9 cellular contexts compared by ENCODE assay signal in genomic region chr3:41202075-41202833, GRCh38. TPM values are rescaled to one million over a fixed set of nuclear protein-coding genes. Genes with fewer than 3 reads are reported as not detected.
A peak's percentile ranks its signal among the peaks of the same experiment; 100 is the strongest.
DNase-seq lines count a peak whose midpoint lies in the region; ATAC-seq, FAIRE-seq and TF ChIP-seq lines count a peak whose summit lies in the region.
"Had no signal": no experiment of that assay in that cellular context is flagged by ENCODE, and none has a peak within 500 bp of the region (broad histone marks: within the 10 kb centered on the region; RNA-seq: fewer than 3 reads in every experiment).

No MANE protein-coding gene starts in this region.

- H3K27ac Mint-ChIP-seq in central memory CD8-positive, alpha-beta T cell (ENCODE audit: low read depth), result peak overlapping the region; percentile 44
- peak overlapping the region in 5 of 9 donors; percentile 9 to 59 (median 41) for H3K27ac Mint-ChIP-seq in naive thymus-derived CD4-positive, alpha-beta T cell

- ATAC-seq in HG03378 (IDR thresholded peaks at IDR 0.05; ENCODE audit: unreplicated experiment) (peak; percentile 10), HG02642 (IDR thresholded peaks at IDR 0.05; ENCODE audit: poor library complexity, unreplicated experiment) (no peak)
- no peak for ATAC-seq in central memory CD8-positive, alpha-beta T cell (replicated peaks; ENCODE audit: extremely low read depth, poor library complexity, severe bottlenecking)
- no peak for ATAC-seq in naive thymus-derived CD4-positive, alpha-beta T cell

- H3K27ac ChIP-seq in BLaER1, result peak overlapping the region; percentile 39; the same call in 1 of the 2 replicates
- no peak overlapping the region for H3K27ac ChIP-seq in naive thymus-derived CD4-positive, alpha-beta T cell (ENCODE audit: low read depth, low read length)

- H3K27me3 Mint-ChIP-seq in central memory CD8-positive, alpha-beta T cell, result no peaks in the 10 kb centered on the region
- H3K27me3 Mint-ChIP-seq in naive thymus-derived CD4-positive, alpha-beta T cell, result peaks cover 0 to 6% (median 0%) of the 10 kb centered on the region in 5 donors

- CTCF ChIA-PET in naive thymus-derived CD4-positive, alpha-beta T cell (lab: Charles Lee), result interaction anchor here (0.6 to 1.2 kb wide), 3 partner anchors 7 to 320 kb away, joined by 4 to 5 read pairs (median 5); no protein-coding TSS in a partner anchor

- H3K9me3 Mint-ChIP-seq in central memory CD8-positive, alpha-beta T cell, result no peaks in the 10 kb centered on the region
- peaks cover 0 to 3% (median 0%) of the 10 kb centered on the region in 11 donors for H3K9me3 Mint-ChIP-seq in naive thymus-derived CD4-positive, alpha-beta T cell

- FAIRE-seq in D721Med (lab: Jason Lieb, UNC), result no peak

- H3K4me2 ChIP-seq in BLaER1, result peak overlapping the region; percentile 85

- intact Hi-C loops in naive thymus-derived CD4-positive, alpha-beta T cell (cut with micrococcal nuclease), result loop anchor here (1.0 to 5.0 kb wide), 5 partner anchors 9 to 810 kb away; no protein-coding TSS in a partner anchor

- H3K4me1 Mint-ChIP-seq in central memory CD8-positive, alpha-beta T cell, result peaks cover 60% of the 10 kb centered on the region
- H3K4me1 Mint-ChIP-seq in naive thymus-derived CD4-positive, alpha-beta T cell, result peaks cover 45 to 73% (median 68%) of the 10 kb centered on the region in 7 donors

- no peaks in the 10 kb centered on the region; the same call in 1 of the 2 replicates for H3K9me3 ChIP-seq in BLaER1
- no peaks in the 10 kb centered on the region for H3K9me3 ChIP-seq in naive thymus-derived CD4-positive, alpha-beta T cell (ENCODE audit: control insufficient read depth in 2 of 3, low read length in 3 of 3)

- peak overlapping the region; percentile 99 for H3K9ac ChIP-seq in BLaER1

- peaks cover 43% of the 10 kb centered on the region for H3K4me1 ChIP-seq in BLaER1
- peaks cover 46 to 59% of the 10 kb centered on the region in 2 donors for H3K4me1 ChIP-seq in naive thymus-derived CD4-positive, alpha-beta T cell (ENCODE audit: control insufficient read depth in 2 of 2, insufficient read depth in 2 of 2, low read length in 2 of 2)

- H3K27me3 ChIP-seq in BLaER1, result no peaks in the 10 kb centered on the region
- H3K27me3 ChIP-seq in naive thymus-derived CD4-positive, alpha-beta T cell (ENCODE audit: control insufficient read depth in 2 of 2, insufficient read depth in 2 of 2, low read length in 2 of 2), result no peaks in the 10 kb centered on the region

- POLR2A ChIA-PET in naive thymus-derived CD4-positive, alpha-beta T cell (lab: Charles Lee), result interaction anchor here (0.6 to 1.6 kb wide), 5 partner anchors 29 to 1942 kb away, joined by 3 to 6 read pairs (median 5); no protein-coding TSS in a partner anchor

- peaks cover 11% of the 10 kb centered on the region for H3K36me3 ChIP-seq in BLaER1
- peaks cover 0 to 3% (median 0%) of the 10 kb centered on the region in 3 experiments for H3K36me3 ChIP-seq in naive thymus-derived CD4-positive, alpha-beta T cell (ENCODE audit: control insufficient read depth in 2 of 3, insufficient read depth in 3 of 3, low read length in 3 of 3)

- peak overlapping the region; percentile 93 for H3K4me3 ChIP-seq in BLaER1
- H3K4me3 ChIP-seq in naive thymus-derived CD4-positive, alpha-beta T cell (ENCODE audit: low read length), result peak overlapping the region; percentile 60

- H4K20me1 ChIP-seq in BLaER1, result peaks cover 73% of the 10 kb centered on the region

- H3K4me3 Mint-ChIP-seq in central memory CD8-positive, alpha-beta T cell, result peak overlapping the region; percentile 88
- H3K4me3 Mint-ChIP-seq in naive thymus-derived CD4-positive, alpha-beta T cell, result peak overlapping the region; percentile 35 to 100 (median 92)

- no peak for TF ChIP-seq CTCF in D721Med (IDR thresholded peaks at IDR 0.05; ENCODE audit: insufficient read depth, missing control alignments)

- H3K36me3 Mint-ChIP-seq in central memory CD8-positive, alpha-beta T cell (ENCODE audit: insufficient read depth), result peaks cover 22% of the 10 kb centered on the region
- peaks cover 0 to 2% (median 0%) of the 10 kb centered on the region in 5 donors for H3K36me3 Mint-ChIP-seq in naive thymus-derived CD4-positive, alpha-beta T cell

- no peak for DNase-seq in central memory CD8-positive, alpha-beta T cell (ENCODE audit: low spot score in 2 of 2)
- no peak for DNase-seq in naive thymus-derived CD4-positive, alpha-beta T cell
- no peak for DNase-seq in inferior parietal cortex (ENCODE audit: extremely low spot score)
- no peak for DNase-seq in D721Med (ENCODE audit: insufficient read length, low spot score)
- no peak for DNase-seq in NOMO-1 treated with DMSO at 0.1 percent for 48 hours (lab: John Stamatoyannopoulos, UW; ENCODE audit: unreplicated experiment)
- DNase-seq: T-helper 9 cell had no signal

RNA-seq across cellular contexts. Expression of gene CTNNB1, which starts 2.9 kb away (rescaled TPM):
- 100 to 1,000 TPM; 118 to 227 (median 177) TPM for total RNA-seq in naive thymus-derived CD4-positive, alpha-beta T cell
- polyA plus RNA-seq in naive thymus-derived CD4-positive, alpha-beta T cell, result 10 to 100 TPM; 40.5 to 89.5 TPM
